In the genomic region with DNA sequence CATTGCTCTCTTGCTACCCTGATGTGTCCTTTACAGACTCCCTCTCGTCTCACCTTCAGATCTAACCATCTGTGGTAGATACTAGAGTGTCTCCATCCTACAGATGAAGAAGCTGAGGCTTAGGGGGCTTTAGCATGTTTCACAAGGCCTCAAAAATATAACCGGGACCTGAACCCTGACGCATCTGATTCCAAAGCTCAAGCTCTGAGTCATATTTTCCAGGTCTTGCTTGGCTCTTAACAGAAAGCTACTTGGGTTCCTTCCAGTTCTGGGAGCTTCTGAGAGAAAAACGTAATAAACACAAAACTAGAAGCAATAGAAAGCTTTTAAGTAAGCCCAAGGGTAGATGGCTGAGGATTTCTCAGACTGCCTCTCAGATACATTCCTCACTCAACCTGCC, we compare ENCODE assay signal across 23 cellular contexts.
DNase-seq lines count a peak whose midpoint lies in the region; ATAC-seq and TF ChIP-seq lines count a peak whose summit lies in the region.
"Had no signal": no experiment of that assay in that cellular context is flagged by ENCODE, and none has a peak within 500 bp of the region (broad histone marks: within the 10 kb centered on the region; RNA-seq: fewer than 3 reads in every experiment).

No MANE protein-coding gene starts in this region.

- TF ChIP-seq CTCF in astrocyte of the cerebellum (IDR thresholded peaks at IDR 0.05; ENCODE audit: low read depth, low read length, missing control alignments) (no peak), lower lobe of right lung (IDR thresholded peaks at IDR 0.05) (no peak)

- H3K4me1 ChIP-seq in lower lobe of right lung: no peaks in the 10 kb centered on the region

- H3K27me3 ChIP-seq in MG63: peaks cover 6% of the 10 kb centered on the region; the same call in 1 of the 2 replicates
- H3K27me3 ChIP-seq in lower lobe of right lung (ENCODE audit: low read depth): no peaks in the 10 kb centered on the region

- ATAC-seq in left lobe of liver: no peak
- no peak for ATAC-seq in lower lobe of right lung
- ATAC-seq: K562, PC-3 had no signal

- in situ Hi-C loops in astrocyte of the cerebellum (cut with HindIII; ENCODE audit: low sequenced_read_pairs): no loop called here

- no peaks in the 10 kb centered on the region for H3K36me3 ChIP-seq in MG63
- no peaks in the 10 kb centered on the region for H3K36me3 ChIP-seq in lower lobe of right lung

- intact Hi-C loops in lower lobe of right lung (cut with DNase I): no loop called here

- H3K27ac ChIP-seq in lower lobe of right lung: no peak overlapping the region

- 0 out of 2 replicates have a peak, but pooled peaks cover 2% of the 10 kb centered on the region for H3K9me3 ChIP-seq in MG63
- H3K9me3 ChIP-seq in lower lobe of right lung: no peaks in the 10 kb centered on the region

- H3K4me3 ChIP-seq in MG63 (no peak overlapping the region), astrocyte of the cerebellum (ENCODE audit: low read depth, low read length) (no peak overlapping the region), lower lobe of right lung (no peak overlapping the region)
- H3K4me3 ChIP-seq: K562 had no signal

- DNase-seq in MG63: peak; percentile 31
- DNase-seq in astrocyte of the cerebellum (ENCODE audit: low read depth): peak; percentile 73
- peak; percentile 1 for DNase-seq in iris pigment epithelial cell (ENCODE audit: low read depth)
- DNase-seq in left lobe of liver (ENCODE audit: low spot score): no peak
- DNase-seq in C1 segment of cervical spinal cord (lab: John Stamatoyannopoulos, UW): no peak
- DNase-seq in lower lobe of right lung: no peak
- no peak for DNase-seq in cerebellar cortex (ENCODE audit: low spot score)
- DNase-seq: CD8-positive, alpha-beta memory T cell; DMS 273 treated with DMSO at 0.1 percent for 48 hours; DMS79 treated with DMSO at 0.1 percent for 48 hours; GF-D8; Kasumi-1; NCI-H1105 treated with DMSO at 0.1 percent for 48 hours; NCI-H146; NCI-H1930; NCI-H2107; NCI-H446; NCI-H524 treated with DMSO at 0.1 percent for 48 hours; NCI-H774; PC-3; Right ventricle myocardium superior; RPMI8226 had no signal

Comparison
In these comparisons a context has a peak if more than half of its experiments do, and no peak if none do; other contexts are left out.
1. DNase-seq: peak in MG63 (single experiment), astrocyte of the cerebellum (single experiment) and iris pigment epithelial cell (single experiment); none in left lobe of liver (single experiment), C1 segment of cervical spinal cord (0 of 14), lower lobe of right lung (single experiment) and cerebellar cortex (single experiment).